Comparison of ENCODE assay signal across 1 cellular context in genomic region chr7:143205560-143206293, GRCh38.
TF ChIP-seq lines count a peak whose summit lies in the region.

No MANE protein-coding gene starts in this region.

TF ChIP-seq in GM12878, 131 proteins besides CTCF, POLR2A, EP300 and RAD21:
- TF ChIP-seq ZNF384 (IDR thresholded peaks at IDR 0.05; ENCODE audit: borderline replicate concordance, low read depth, low read length) (no peak), RUNX3 (IDR thresholded peaks at IDR 0.05; ENCODE audit: low read length) (peak; percentile 67), ZNF24 (IDR thresholded peaks at IDR 0.05) (no peak), HDGF (IDR thresholded peaks at IDR 0.05) (no peak), RFX5 (IDR thresholded peaks at IDR 0.05; ENCODE audit: low read depth, low read length) (no peak), CBX3 (IDR thresholded peaks at IDR 0.05; ENCODE audit: borderline replicate concordance, low read depth) (no peak), FOXK2 (IDR thresholded peaks at IDR 0.05) (no peak), MXI1 (IDR thresholded peaks at IDR 0.05; ENCODE audit: low read depth, low read length) (no peak), SIN3A (IDR thresholded peaks at IDR 0.05; ENCODE audit: low read depth, low read length) (no peak), IKZF2 (IDR thresholded peaks at IDR 0.05) (peak; percentile 75 to 77), SMC3 (IDR thresholded peaks at IDR 0.05; ENCODE audit: borderline replicate concordance, low read length) (no peak), NBN (IDR thresholded peaks at IDR 0.05) (no peak), MTA2 (IDR thresholded peaks at IDR 0.05; ENCODE audit: low read depth) (0 out of 2 replicates have a peak, but pooled peaks have one; percentile 42), EED (IDR thresholded peaks at IDR 0.05; ENCODE audit: low read depth) (peak; percentile 54), SREBF1 (IDR thresholded peaks at IDR 0.05; ENCODE audit: low read length) (no peak), NFYA (IDR thresholded peaks at IDR 0.05; ENCODE audit: borderline replicate concordance, low read depth, low read length) (no peak), NR2F1 (conservative IDR thresholded peaks at IDR 0.05) (no peak), MAX (IDR thresholded peaks at IDR 0.05; ENCODE audit: low read depth, low read length) (no peak), BHLHE40 (IDR thresholded peaks at IDR 0.05; ENCODE audit: borderline replicate concordance in 1 of 2, low read depth in 2 of 2, low read length in 1 of 2) (peak in 1 of 2 experiments; percentile 43; a peak in 1 of 4 replicates), CREM (IDR thresholded peaks at IDR 0.05; ENCODE audit: low read depth) (no peak), REST (IDR thresholded peaks at IDR 0.05; ENCODE audit: low read depth, low read length) (no peak), SPI1 (IDR thresholded peaks at IDR 0.05; ENCODE audit: borderline replicate concordance, insufficient read depth, low read depth, low read length) (peak; percentile 86), BCL3 (IDR thresholded peaks at IDR 0.05; ENCODE audit: borderline replicate concordance, insufficient read depth, low read depth, low read length, poor library complexity, severe bottlenecking) (no peak), SUZ12 (IDR thresholded peaks at IDR 0.05; ENCODE audit: unreplicated experiment) (no peak), SMAD5 (IDR thresholded peaks at IDR 0.05; ENCODE audit: low read depth) (no peak), CBX5 (IDR thresholded peaks at IDR 0.05; ENCODE audit: low read depth) (no peak), HDAC2 (IDR thresholded peaks at IDR 0.05) (no peak), ETV6 (conservative IDR thresholded peaks at IDR 0.05 in 1 of 2, IDR thresholded peaks at IDR 0.05 in 1 of 2; ENCODE audit: borderline replicate concordance in 1 of 2, low read depth in 1 of 2) (peak in 1 of 2 experiments; percentile 27; a peak in 1 of 4 replicates), SUPT20H (IDR thresholded peaks at IDR 0.05; ENCODE audit: borderline replicate concordance, control insufficient read depth, low read depth, low read length) (no peak), PKNOX1 (IDR thresholded peaks at IDR 0.05) (no peak), TBL1XR1 (IDR thresholded peaks at IDR 0.05; ENCODE audit: low read depth, low read length) (no peak), TCF3 (IDR thresholded peaks at IDR 0.05; ENCODE audit: borderline replicate concordance, insufficient read depth, low read depth, low read length) (no peak), RELB (IDR thresholded peaks at IDR 0.05; ENCODE audit: low read depth) (peak; percentile 51), IRF3 (IDR thresholded peaks at IDR 0.05) (no peak), KAT2A (conservative IDR thresholded peaks at IDR 0.05; ENCODE audit: control insufficient read depth, low read depth, low read length) (no peak), BCL11A (IDR thresholded peaks at IDR 0.05; ENCODE audit: low read depth, low read length) (no peak), ZBTB33 (IDR thresholded peaks at IDR 0.05) (no peak), IKZF1 (conservative IDR thresholded peaks at IDR 0.05) (peak; percentile 61; the same call in 1 of the 2 replicates), HCFC1 (IDR thresholded peaks at IDR 0.05; ENCODE audit: low read length) (no peak)
- TF ChIP-seq, protein P1, sequence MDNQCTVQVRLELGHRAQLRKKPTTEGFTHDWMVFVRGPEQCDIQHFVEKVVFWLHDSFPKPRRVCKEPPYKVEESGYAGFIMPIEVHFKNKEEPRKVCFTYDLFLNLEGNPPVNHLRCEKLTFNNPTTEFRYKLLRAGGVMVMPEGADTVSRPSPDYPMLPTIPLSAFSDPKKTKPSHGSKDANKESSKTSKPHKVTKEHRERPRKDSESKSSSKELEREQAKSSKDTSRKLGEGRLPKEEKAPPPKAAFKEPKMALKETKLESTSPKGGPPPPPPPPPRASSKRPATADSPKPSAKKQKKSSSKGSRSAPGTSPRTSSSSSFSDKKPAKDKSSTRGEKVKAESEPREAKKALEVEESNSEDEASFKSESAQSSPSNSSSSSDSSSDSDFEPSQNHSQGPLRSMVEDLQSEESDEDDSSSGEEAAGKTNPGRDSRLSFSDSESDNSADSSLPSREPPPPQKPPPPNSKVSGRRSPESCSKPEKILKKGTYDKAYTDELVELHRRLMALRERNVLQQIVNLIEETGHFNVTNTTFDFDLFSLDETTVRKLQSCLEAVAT (IDR thresholded peaks at IDR 0.05): 0 out of 2 replicates have a peak, but pooled peaks have one; percentile 13
